In the genomic region with DNA sequence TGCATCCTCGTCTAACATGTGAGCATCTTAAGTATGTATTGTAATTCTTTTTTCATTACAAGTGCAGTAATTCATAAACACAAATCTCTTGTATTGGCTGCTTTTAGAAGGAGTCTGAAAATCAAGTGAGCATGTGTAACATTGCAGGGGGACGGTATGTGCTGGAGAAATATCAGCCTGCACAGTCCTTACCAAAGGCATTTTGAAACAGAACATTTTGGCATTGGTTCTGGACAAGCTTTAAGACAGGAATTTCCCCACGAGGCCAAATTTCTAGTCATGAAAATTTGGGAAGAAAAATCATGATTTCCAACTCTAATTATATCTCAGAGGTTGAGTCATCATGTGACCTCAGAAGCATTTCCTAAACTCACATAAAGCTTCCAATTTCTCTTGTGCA, we compare ENCODE assay signal across 18 cellular contexts. TPM values are rescaled to one million over a fixed set of nuclear protein-coding genes. Genes with fewer than 3 reads are reported as not detected.
DNase-seq lines count a peak whose midpoint lies in the region; ATAC-seq and TF ChIP-seq lines count a peak whose summit lies in the region.
"Had no signal": no experiment of that assay in that cellular context is flagged by ENCODE, and none has a peak within 500 bp of the region (broad histone marks: within the 10 kb centered on the region; RNA-seq: fewer than 3 reads in every experiment).

No MANE protein-coding gene starts in this region.

- H3K4me1 ChIP-seq in right atrium auricular region (peaks cover 0 to 20% of the 10 kb centered on the region in 2 donors), upper lobe of right lung (peaks cover 11% of the 10 kb centered on the region)
- H3K4me1 ChIP-seq: right lobe of liver had no signal

- ATAC-seq in left cardiac atrium (peak; percentile 45 to 79), upper lobe of right lung (peak; percentile 37), HG02885 (IDR thresholded peaks at IDR 0.05; ENCODE audit: poor library complexity, unreplicated experiment) (no peak)
- ATAC-seq: CD8-positive, alpha-beta T cell; right lobe of liver; T-cell had no signal

- in situ Hi-C loops in astrocyte of the spinal cord (cut with HindIII; ENCODE audit: low sequenced_read_pairs) = no loop called here

- DNase-seq in left cardiac atrium (no peak), right atrium auricular region (ENCODE audit: low spot score) (no peak), astrocyte of the spinal cord (ENCODE audit: low read depth, low spot score) (peak; percentile 16), hepatic stellate cell (ENCODE audit: low spot score) (peak; percentile 12), upper lobe of right lung (no peak), NCI-H2196 treated with DMSO at 0.1 percent for 48 hours (lab: John Stamatoyannopoulos, UW; ENCODE audit: unreplicated experiment) (no peak)
- DNase-seq in stimulated activated naive CD4-positive, alpha-beta T cell (lab: John Stamatoyannopoulos, UW) = no peak
- DNase-seq: activated CD4-positive, alpha-beta T cell treated with anti-CD3 and anti-CD28 coated beads, Interleukin-2, amount 50 U/mL, for 1 hour; amygdala; CD8-positive, alpha-beta T cell; endodermal cell; MV-4-11; NCI-H2081; NCI-H510A treated with DMSO at 0.1 percent for 48 hours; right lobe of liver; T-cell had no signal

- H3K27me3 ChIP-seq in right atrium auricular region (no peaks in the 10 kb centered on the region), upper lobe of right lung (peaks cover 3% of the 10 kb centered on the region)
- H3K27me3 ChIP-seq: right lobe of liver had no signal

- H3K36me3 ChIP-seq in right atrium auricular region = no peaks in the 10 kb centered on the region
- H3K36me3 ChIP-seq in upper lobe of right lung = no peaks in the 10 kb centered on the region
- H3K36me3 ChIP-seq: right lobe of liver had no signal

- H3K9me3 ChIP-seq in right atrium auricular region (no peaks in the 10 kb centered on the region), upper lobe of right lung (no peaks in the 10 kb centered on the region)
- H3K9me3 ChIP-seq: right lobe of liver had no signal

- intact Hi-C loops in left cardiac atrium (cut with DNase I) = no loop called here
- intact Hi-C loops in upper lobe of right lung (cut with DNase I) = no loop called here

- H3K4me3 ChIP-seq in right atrium auricular region (no peak overlapping the region), astrocyte of the spinal cord (ENCODE audit: low read depth, low read length) (no peak overlapping the region), upper lobe of right lung (no peak overlapping the region)
- H3K4me3 ChIP-seq: right lobe of liver had no signal

- no peak for TF ChIP-seq CTCF in right atrium auricular region (IDR thresholded peaks at IDR 0.05)
- no peak for TF ChIP-seq CTCF in astrocyte of the spinal cord (IDR thresholded peaks at IDR 0.05; ENCODE audit: low read depth, low read length)
- no peak for TF ChIP-seq CTCF in upper lobe of right lung (IDR thresholded peaks at IDR 0.05)

- H3K27ac ChIP-seq in right atrium auricular region = no peak overlapping the region
- H3K27ac ChIP-seq in upper lobe of right lung = no peak overlapping the region
- H3K27ac ChIP-seq: HL-60, right lobe of liver had no signal

RNA-seq across cellular contexts. Expression of a gene that starts 24.7 kb away (rescaled TPM):
- total RNA-seq in left cardiac atrium = 10 to 100 TPM; 16.3 to 16.6 TPM
- total RNA-seq in right atrium auricular region = 10 to 100 TPM in 1 of 2 donors, 1 to 10 TPM in 1; 7.1 to 10.9 TPM
- 75.3 TPM for total RNA-seq in upper lobe of right lung
- total RNA-seq: CD8-positive, alpha-beta T cell had no signal

Comparison
In these comparisons a context has a peak if more than half of its experiments do, and no peak if none do; other contexts are left out.
1. DNase-seq: peak in astrocyte of the spinal cord (single experiment) and hepatic stellate cell (single experiment); none in left cardiac atrium (single experiment), right atrium auricular region (single experiment), upper lobe of right lung (single experiment), NCI-H2196 treated with DMSO at 0.1 percent for 48 hours (single experiment) and stimulated activated naive CD4-positive, alpha-beta T cell (0 of 6).